Comparison of ENCODE assay signal across 27 cellular contexts in genomic region chr7:114843102-114843501, GRCh38.
A peak's percentile ranks its signal among the peaks of the same experiment; 100 is the strongest.
DNase-seq lines count a peak whose midpoint lies in the region; ATAC-seq and TF ChIP-seq lines count a peak whose summit lies in the region.
"Had no signal": no experiment of that assay in that cellular context is flagged by ENCODE, and none has a peak within 500 bp of the region (broad histone marks: within the 10 kb centered on the region; RNA-seq: fewer than 3 reads in every experiment).

No MANE protein-coding gene starts in this region.

- no peaks in the 10 kb centered on the region for H3K36me3 Mint-ChIP-seq in CD8-positive, alpha-beta T cell
- H3K36me3 Mint-ChIP-seq: activated naive CD8-positive, alpha-beta T cell treated with anti-CD3 and anti-CD28 coated beads, Interleukin-2, amount 10 ng/mL, durations not matched to agents 7 days and 5 days; natural killer cell treated with Interleukin-12 subunit alpha and Interleukin-12 subunit beta and Interleukin-15 and Interleukin-18, amount 100 ng/mL, for 72 hours had no signal

- H3K27ac Mint-ChIP-seq in CD8-positive, alpha-beta T cell, result no peak overlapping the region
- H3K27ac Mint-ChIP-seq: activated naive CD8-positive, alpha-beta T cell treated with anti-CD3 and anti-CD28 coated beads, Interleukin-2, amount 10 ng/mL, durations not matched to agents 7 days and 5 days; dendritic cell treated with granulocyte-macrophage colony-stimulating factor and Interleukin-4, amounts not matched to agents 40 ng/mL and 50 ng/mL, for 4 days; natural killer cell treated with Interleukin-12 subunit alpha and Interleukin-12 subunit beta and Interleukin-15 and Interleukin-18, amount 100 ng/mL, for 72 hours had no signal

- no peaks in the 10 kb centered on the region for H3F3A ChIP-seq in smooth muscle cell (ENCODE audit: low read depth)

- peak overlapping the region; percentile 41; the same call in 1 of the 2 replicates for H3K27ac ChIP-seq in HUES64 (ENCODE audit: low read depth, low read length)
- H3K27ac ChIP-seq in smooth muscle cell (ENCODE audit: low read depth), result no peak overlapping the region
- no peak overlapping the region for H3K27ac ChIP-seq in CD8-positive, alpha-beta T cell (ENCODE audit: low read depth, low read length)
- H3K27ac ChIP-seq: BLaER1, esophagus muscularis mucosa, foreskin keratinocyte, heart right ventricle, lower lobe of right lung, stomach, tibial artery had no signal

- 98% methylated on average over 2 of the region's 3 CpGs for WGBS in HUES64
- WGBS in smooth muscle cell (ENCODE audit: low lambda C conversion rate), result 86% methylated on average over 3 of the region's 3 CpGs

- H3K4me3 ChIP-seq in HUES64 (ENCODE audit: low read length), result no peak overlapping the region
- no peak overlapping the region for H3K4me3 ChIP-seq in smooth muscle cell
- no peak overlapping the region for H3K4me3 ChIP-seq in CD8-positive, alpha-beta T cell (ENCODE audit: low read depth, low read length)
- H3K4me3 ChIP-seq: BLaER1, esophagus muscularis mucosa, heart right ventricle, lower lobe of right lung, MG63, mucosa of descending colon, stomach, tibial artery had no signal

- H3K27me3 Mint-ChIP-seq in CD8-positive, alpha-beta T cell (ENCODE audit: low read depth), result peaks cover 3% of the 10 kb centered on the region
- H3K27me3 Mint-ChIP-seq: dendritic cell treated with granulocyte-macrophage colony-stimulating factor and Interleukin-4, amounts not matched to agents 40 ng/mL and 50 ng/mL, for 4 days had no signal

- DNase-seq in smooth muscle cell (lab: John Stamatoyannopoulos, UW; ENCODE audit: unreplicated experiment), result no peak
- no peak for DNase-seq in CD8-positive, alpha-beta T cell
- DNase-seq: activated CD4-positive, alpha-beta T cell treated with anti-CD3 and anti-CD28 coated beads for 1 hour; activated gamma-delta T cell; activated naive CD8-positive, alpha-beta T cell treated with anti-CD3 and anti-CD28 coated beads, Interleukin-2, amount 10 ng/mL, durations not matched to agents 7 days and 5 days; foreskin keratinocyte; heart right ventricle; KG1; lower lobe of right lung; MG63; mucosa of descending colon; NCI-H1417 treated with DMSO at 0.1 percent for 48 hours; NCI-H345; stimulated activated CD8-positive, alpha-beta memory T cell treated with anti-CD3 and anti-CD28 coated beads, Interleukin-4, amount 100 ng/mL, for 48 hours; stomach; tibial artery had no signal

- CTCF ChIA-PET in CD8-positive, alpha-beta T cell (lab: Charles Lee), result no interaction called here

- no peaks in the 10 kb centered on the region for H3K4me1 Mint-ChIP-seq in CD8-positive, alpha-beta T cell (ENCODE audit: low read depth)
- H3K4me1 Mint-ChIP-seq: activated naive CD8-positive, alpha-beta T cell treated with anti-CD3 and anti-CD28 coated beads, Interleukin-2, amount 10 ng/mL, durations not matched to agents 7 days and 5 days had no signal

- no peak overlapping the region for H2AFZ ChIP-seq in smooth muscle cell (ENCODE audit: low read depth)

- H3K79me2 ChIP-seq in smooth muscle cell (ENCODE audit: low read depth), result no peaks in the 10 kb centered on the region

- H3K4me3 Mint-ChIP-seq in CD8-positive, alpha-beta T cell, result no peak overlapping the region
- H3K4me3 Mint-ChIP-seq: activated naive CD8-positive, alpha-beta T cell treated with anti-CD3 and anti-CD28 coated beads, Interleukin-2, amount 10 ng/mL, durations not matched to agents 7 days and 5 days; dendritic cell treated with granulocyte-macrophage colony-stimulating factor and Interleukin-4, amounts not matched to agents 40 ng/mL and 50 ng/mL, for 4 days; natural killer cell treated with Interleukin-12 subunit alpha and Interleukin-12 subunit beta and Interleukin-15 and Interleukin-18, amount 100 ng/mL, for 72 hours had no signal

- H3K9ac ChIP-seq in HUES64 (ENCODE audit: low read depth, low read length) (no peak overlapping the region), smooth muscle cell (ENCODE audit: low read depth) (no peak overlapping the region)
- H3K9ac ChIP-seq: BLaER1 had no signal

- H3K9me3 ChIP-seq in HUES64 (ENCODE audit: insufficient read depth, low read depth, low read length) (no peaks in the 10 kb centered on the region), smooth muscle cell (replicated peaks; ENCODE audit: low read depth) (no peaks in the 10 kb centered on the region)
- no peaks in the 10 kb centered on the region for H3K9me3 ChIP-seq in CD8-positive, alpha-beta T cell (ENCODE audit: low read length)
- H3K9me3 ChIP-seq: BLaER1, Caco-2, esophagus muscularis mucosa, heart right ventricle, lower lobe of right lung, MG63, mucosa of descending colon, stomach, tibial artery had no signal

- peak; percentile 45 for ATAC-seq in GM18909 (IDR thresholded peaks at IDR 0.05; ENCODE audit: poor library complexity, unreplicated experiment)
- ATAC-seq in HG02642 (IDR thresholded peaks at IDR 0.05; ENCODE audit: poor library complexity, unreplicated experiment), result peak; percentile 59
- ATAC-seq in CD8-positive, alpha-beta T cell, result no peak
- ATAC-seq in GM21825 (IDR thresholded peaks at IDR 0.05; ENCODE audit: unreplicated experiment), result no peak
- ATAC-seq in GM21390 (IDR thresholded peaks at IDR 0.05; ENCODE audit: unreplicated experiment), result no peak
- ATAC-seq: foreskin keratinocyte; HCT116; heart right ventricle; lower lobe of right lung; mucosa of descending colon; natural killer cell treated with Interleukin-12 subunit alpha and Interleukin-12 subunit beta and Interleukin-15 and Interleukin-18, amount 100 ng/mL, for 72 hours had no signal

- POLR2A ChIA-PET in CD8-positive, alpha-beta T cell (lab: Charles Lee), result no interaction called here

- H3K27me3 ChIP-seq in HUES64 (ENCODE audit: insufficient read depth, low read length) (no peaks in the 10 kb centered on the region), smooth muscle cell (ENCODE audit: low read depth) (no peaks in the 10 kb centered on the region)
- no peaks in the 10 kb centered on the region for H3K27me3 ChIP-seq in CD8-positive, alpha-beta T cell (ENCODE audit: insufficient read depth, low read length)
- H3K27me3 ChIP-seq: BLaER1, esophagus muscularis mucosa, foreskin keratinocyte, heart right ventricle, MG63, stomach, tibial artery had no signal

- H4K20me1 ChIP-seq in smooth muscle cell (ENCODE audit: low read depth), result no peaks in the 10 kb centered on the region
- H4K20me1 ChIP-seq: BLaER1 had no signal

- H3K36me3 ChIP-seq in HUES64 (ENCODE audit: insufficient read depth, low read length), result no peaks in the 10 kb centered on the region
- H3K36me3 ChIP-seq in smooth muscle cell (ENCODE audit: low read depth), result no peaks in the 10 kb centered on the region
- H3K36me3 ChIP-seq in CD8-positive, alpha-beta T cell (ENCODE audit: insufficient read depth, low read length), result no peaks in the 10 kb centered on the region
- H3K36me3 ChIP-seq: BLaER1, esophagus muscularis mucosa, heart right ventricle, lower lobe of right lung, MG63, stomach, tibial artery had no signal

- peak overlapping the region; percentile 45 for H3K4me2 ChIP-seq in smooth muscle cell
- H3K4me2 ChIP-seq: BLaER1 had no signal

- intact Hi-C loops in CD8-positive, alpha-beta T cell (cut with DNase I, micrococcal nuclease), result no loop called here

- TF ChIP-seq CTCF in smooth muscle cell (IDR thresholded peaks at IDR 0.05; ENCODE audit: borderline replicate concordance, insufficient read depth, poor library complexity, severe bottlenecking), result no peak
- TF ChIP-seq CTCF in CD8-positive, alpha-beta T cell (IDR thresholded peaks at IDR 0.05), result no peak

- H3K9me3 Mint-ChIP-seq in CD8-positive, alpha-beta T cell, result no peaks in the 10 kb centered on the region
- H3K9me3 Mint-ChIP-seq: activated naive CD8-positive, alpha-beta T cell treated with anti-CD3 and anti-CD28 coated beads, Interleukin-2, amount 10 ng/mL, durations not matched to agents 7 days and 5 days; dendritic cell treated with granulocyte-macrophage colony-stimulating factor and Interleukin-4, amounts not matched to agents 40 ng/mL and 50 ng/mL, for 4 days; natural killer cell treated with Interleukin-12 subunit alpha and Interleukin-12 subunit beta and Interleukin-15 and Interleukin-18, amount 100 ng/mL, for 72 hours had no signal

- H3K4me1 ChIP-seq in HUES64 (ENCODE audit: insufficient read depth, low read length), result peaks cover 16% of the 10 kb centered on the region; the same call in 1 of the 2 replicates
- no peaks in the 10 kb centered on the region for H3K4me1 ChIP-seq in smooth muscle cell (ENCODE audit: low read depth)
- no peaks in the 10 kb centered on the region for H3K4me1 ChIP-seq in CD8-positive, alpha-beta T cell (ENCODE audit: insufficient read depth, low read length)
- H3K4me1 ChIP-seq: BLaER1, Caco-2, foreskin keratinocyte, heart right ventricle, lower lobe of right lung, stomach, tibial artery had no signal

Comparison
In these comparisons a context has a peak if more than half of its experiments do, and no peak if none do; other contexts are left out.
1. ATAC-seq: peak in GM18909 (single experiment) and HG02642 (single experiment); none in CD8-positive, alpha-beta T cell (single experiment), GM21825 (single experiment) and GM21390 (single experiment).